Comparison of ENCODE assay signal across 20 cellular contexts in the genomic region with DNA sequence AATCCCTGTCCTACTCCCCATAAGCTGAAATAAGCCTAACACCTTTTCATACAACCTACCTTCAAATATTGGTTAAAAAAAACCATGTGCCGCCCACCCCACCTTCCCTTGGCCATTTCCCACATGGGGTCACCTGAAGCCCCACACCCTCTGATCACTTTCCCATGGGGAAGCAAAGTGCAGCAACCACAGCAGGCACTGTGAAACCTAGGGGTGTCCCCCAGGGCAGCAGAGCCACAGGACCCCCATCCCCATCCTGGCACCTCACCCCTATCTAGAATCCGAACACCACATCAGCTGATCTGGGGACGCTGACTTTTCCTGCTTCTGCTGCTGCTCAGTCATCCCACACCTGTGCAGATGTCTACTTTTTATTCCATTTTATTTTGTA. TPM values are rescaled to one million over a fixed set of nuclear protein-coding genes. Genes with fewer than 3 reads are reported as not detected.
"Had no signal": no experiment of that assay in that cellular context is flagged by ENCODE, and none has a peak within 500 bp of the region (broad histone marks: within the 10 kb centered on the region; RNA-seq: fewer than 3 reads in every experiment).

No MANE protein-coding gene starts in this region.

- H3K9me3 Mint-ChIP-seq: activated B cell treated with CpG ODN at 0.5 μM for 24 hours; activated CD4-positive, alpha-beta memory T cell treated with anti-CD3 and anti-CD28 coated beads, Interleukin-2, amount 10 ng/mL, durations not matched to agents 7 days and 5 days; activated CD4-positive, alpha-beta T cell treated with anti-CD3 and anti-CD28 coated beads, Interleukin-2, amount 10 ng/mL, durations not matched to agents 7 days and 5 days; activated naive CD4-positive, alpha-beta T cell treated with anti-CD3 and anti-CD28 coated beads, Interleukin-2, amount 10 ng/mL, durations not matched to agents 7 days and 5 days; activated T-helper 1 cell treated with anti-CD3 and anti-CD28 coated beads, Interleukin-12 subunit alpha, Interleukin-12 subunit beta, Interleukin-2, Interleukin-4 antibody, amounts not matched to agents 30 ng/mL and 10 ng/mL and 1 ng/mL, durations not matched to agents 14 hours and 24 hours and 36 hours; activated T-helper 2 cell treated with anti-CD3 and anti-CD28 coated beads, Interferon-gamma antibody, Interleukin-2, Interleukin-4, amounts not matched to agents 10 μg/mL and 5 μg/mL and 100 μg/mL, durations not matched to agents 14 hours and 24 hours and 36 hours; T-helper 2 cell treated with Interferon-gamma antibody and Interleukin-4, amounts not matched to agents 5 μg/mL and 100 μg/mL, for 36 hours had no signal

- H3K36me3 Mint-ChIP-seq: activated naive CD4-positive, alpha-beta T cell treated with anti-CD3 and anti-CD28 coated beads, Interleukin-2, amount 10 ng/mL, durations not matched to agents 7 days and 5 days; activated naive CD8-positive, alpha-beta T cell had no signal

- H3K27ac Mint-ChIP-seq: activated B cell treated with CpG ODN at 0.5 μM for 24 hours; activated CD4-positive, alpha-beta memory T cell treated with anti-CD3 and anti-CD28 coated beads, Interleukin-2, amount 10 ng/mL, durations not matched to agents 7 days and 5 days; activated CD4-positive, alpha-beta T cell treated with anti-CD3 and anti-CD28 coated beads, Interleukin-2, amount 10 ng/mL, durations not matched to agents 7 days and 5 days; activated naive CD4-positive, alpha-beta T cell treated with anti-CD3 and anti-CD28 coated beads, Interleukin-2, amount 10 ng/mL, durations not matched to agents 7 days and 5 days; activated naive CD8-positive, alpha-beta T cell; activated T-helper 1 cell treated with anti-CD3 and anti-CD28 coated beads, Interleukin-12 subunit alpha, Interleukin-12 subunit beta, Interleukin-2, Interleukin-4 antibody, amounts not matched to agents 30 ng/mL and 10 ng/mL and 1 ng/mL, durations not matched to agents 14 hours and 24 hours and 36 hours; T-helper 17 cell; T-helper 2 cell treated with Interferon-gamma antibody and Interleukin-4, amounts not matched to agents 5 μg/mL and 100 μg/mL, for 36 hours had no signal

- H3K4me3 Mint-ChIP-seq: activated B cell treated with CpG ODN at 0.5 μM for 24 hours; activated CD4-positive, alpha-beta memory T cell treated with anti-CD3 and anti-CD28 coated beads, Interleukin-2, amount 10 ng/mL, durations not matched to agents 7 days and 5 days; activated CD4-positive, alpha-beta T cell treated with anti-CD3 and anti-CD28 coated beads, Interleukin-2, amount 10 ng/mL, durations not matched to agents 7 days and 5 days; activated naive CD4-positive, alpha-beta T cell treated with anti-CD3 and anti-CD28 coated beads, Interleukin-2, amount 10 ng/mL, durations not matched to agents 7 days and 5 days; activated naive CD8-positive, alpha-beta T cell; activated T-helper 1 cell treated with anti-CD3 and anti-CD28 coated beads, Interleukin-12 subunit alpha, Interleukin-12 subunit beta, Interleukin-2, Interleukin-4 antibody, amounts not matched to agents 30 ng/mL and 10 ng/mL and 1 ng/mL, durations not matched to agents 14 hours and 24 hours and 36 hours; T-helper 17 cell; T-helper 2 cell treated with Interferon-gamma antibody and Interleukin-4, amounts not matched to agents 5 μg/mL and 100 μg/mL, for 36 hours had no signal

- ATAC-seq: gastroesophageal sphincter had no signal

- DNase-seq: cortex of kidney, esophagus squamous epithelium had no signal

RNA-seq across cellular contexts. Expression of a gene that starts 19.9 kb away (rescaled TPM):
- total RNA-seq: bronchial epithelial cell, chondrocyte, fibroblast of lung, fibroblast of villous mesenchyme had no signal

RNA-seq across cellular contexts. Expression of a gene that starts 31.0 kb away (rescaled TPM):
- total RNA-seq: activated B cell treated with CpG ODN at 0.5 μM for 24 hours; activated CD4-positive, alpha-beta memory T cell treated with anti-CD3 and anti-CD28 coated beads, Interleukin-2, amount 10 ng/mL, durations not matched to agents 7 days and 5 days; activated CD4-positive, alpha-beta T cell treated with anti-CD3 and anti-CD28 coated beads, Interleukin-2, amount 10 ng/mL, durations not matched to agents 7 days and 5 days; activated T-helper 1 cell treated with anti-CD3 and anti-CD28 coated beads, Interleukin-12 subunit alpha, Interleukin-12 subunit beta, Interleukin-2, Interleukin-4 antibody, amounts not matched to agents 30 ng/mL and 10 ng/mL and 1 ng/mL, durations not matched to agents 14 hours and 24 hours and 36 hours; activated T-helper 2 cell treated with anti-CD3 and anti-CD28 coated beads, Interferon-gamma antibody, Interleukin-2, Interleukin-4, amounts not matched to agents 10 μg/mL and 5 μg/mL and 100 μg/mL, durations not matched to agents 14 hours and 24 hours and 36 hours; astrocyte; bronchial epithelial cell; chondrocyte; dermis blood vessel endothelial cell; endothelial cell of umbilical vein; fibroblast of lung; fibroblast of villous mesenchyme; glomerular endothelial cell had no signal
